Comparison of ENCODE assay signal across 12 cellular contexts in the genomic region with DNA sequence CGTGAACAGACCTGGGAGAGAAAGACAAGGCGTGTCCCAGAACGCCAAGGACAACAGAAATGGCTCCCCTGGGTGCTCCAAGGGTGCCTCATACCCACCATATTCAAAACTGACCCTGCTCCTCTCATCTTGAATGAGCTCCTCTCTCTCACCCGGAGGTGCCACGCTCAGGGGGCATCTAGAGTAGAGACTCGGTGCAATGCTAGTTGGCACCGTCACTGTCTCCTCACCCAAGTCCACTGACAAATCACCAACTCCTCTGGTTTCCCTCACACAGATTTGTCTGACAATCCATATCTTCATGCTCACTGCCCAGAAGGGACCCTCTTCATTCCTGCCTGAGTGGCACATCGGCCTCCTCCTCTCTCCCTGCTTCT. TPM values are rescaled to one million over a fixed set of nuclear protein-coding genes. Genes with fewer than 3 reads are reported as not detected.
A peak's percentile ranks its signal among the peaks of the same experiment; 100 is the strongest.
DNase-seq lines count a peak whose midpoint lies in the region; ATAC-seq and TF ChIP-seq lines count a peak whose summit lies in the region.
"Had no signal": no experiment of that assay in that cellular context is flagged by ENCODE, and none has a peak within 500 bp of the region (broad histone marks: within the 10 kb centered on the region; RNA-seq: fewer than 3 reads in every experiment).

No MANE protein-coding gene starts in this region.

- H3K27me3 Mint-ChIP-seq in activated naive CD4-positive, alpha-beta T cell treated with anti-CD3 and anti-CD28 coated beads, Interleukin-2, amount 10 ng/mL, durations not matched to agents 7 days and 5 days, result peaks cover 61% of the 10 kb centered on the region
- peaks cover 4% of the 10 kb centered on the region for H3K27me3 Mint-ChIP-seq in activated CD8-positive, alpha-beta T cell treated with anti-CD3 and anti-CD28 coated beads, Interleukin-2, amount 10 ng/mL, durations not matched to agents 7 days and 5 days (ENCODE audit: low read depth)

- no peaks in the 10 kb centered on the region for H3K79me2 ChIP-seq in trophoblast cell (ENCODE audit: control insufficient read depth, insufficient read depth, low read length, poor library complexity)

- H4K8ac ChIP-seq in trophoblast cell (ENCODE audit: low read depth, low read length), result no peak overlapping the region

- peak overlapping the region; percentile 97 for H3K27ac Mint-ChIP-seq in activated naive CD4-positive, alpha-beta T cell treated with anti-CD3 and anti-CD28 coated beads, Interleukin-2, amount 10 ng/mL, durations not matched to agents 7 days and 5 days
- H3K27ac Mint-ChIP-seq in activated CD8-positive, alpha-beta T cell treated with anti-CD3 and anti-CD28 coated beads, Interleukin-2, amount 10 ng/mL, durations not matched to agents 7 days and 5 days, result peak overlapping the region; percentile 99

- WGBS in trophoblast cell (ENCODE audit: extremely low coverage, insufficient coverage, insufficient read length), result no CpG with 5 or more reads among the region's 8 CpGs
- WGBS in prostate gland, result 90% methylated on average over 8 of the region's 8 CpGs

- peaks cover 38% of the 10 kb centered on the region for H3K4me1 Mint-ChIP-seq in activated naive CD4-positive, alpha-beta T cell treated with anti-CD3 and anti-CD28 coated beads, Interleukin-2, amount 10 ng/mL, durations not matched to agents 7 days and 5 days
- H3K4me1 Mint-ChIP-seq in activated CD8-positive, alpha-beta T cell treated with anti-CD3 and anti-CD28 coated beads, Interleukin-2, amount 10 ng/mL, durations not matched to agents 7 days and 5 days (ENCODE audit: low read depth), result peaks cover 34% of the 10 kb centered on the region

- CTCF ChIA-PET in activated naive CD4-positive, alpha-beta T cell treated with anti-CD3 and anti-CD28 coated beads, Interleukin-2, amount 10 ng/mL, durations not matched to agents 7 days and 5 days (lab: Charles Lee), result no interaction called here
- CTCF ChIA-PET in activated CD8-positive, alpha-beta T cell treated with anti-CD3 and anti-CD28 coated beads, Interleukin-2, amount 10 ng/mL, durations not matched to agents 7 days and 5 days (lab: Charles Lee), result no interaction called here

- no peak overlapping the region for H2BK120ac ChIP-seq in trophoblast cell (ENCODE audit: insufficient read depth, low read length, poor library complexity)

- POLR2A ChIA-PET in activated CD8-positive, alpha-beta T cell treated with anti-CD3 and anti-CD28 coated beads, Interleukin-2, amount 10 ng/mL, durations not matched to agents 7 days and 5 days (lab: Charles Lee), result interaction anchor here (0.6 to 1.1 kb wide), 3 partner anchors 21 to 1357 kb away, joined by 3 read pairs; no protein-coding TSS in a partner anchor

- no peak overlapping the region for H3K4ac ChIP-seq in trophoblast cell (ENCODE audit: low read depth, low read length)

- H3K4me1 ChIP-seq in trophoblast cell (ENCODE audit: control insufficient read depth in 1 of 2, insufficient read depth in 2 of 2, low read length in 2 of 2), result peaks cover 0 to 16% of the 10 kb centered on the region in 2 experiments
- H3K4me1 ChIP-seq in prostate gland (replicated peaks), result no peaks in the 10 kb centered on the region

- H3K27ac ChIP-seq in temporal lobe (ENCODE audit: low read depth, low read length) (peak overlapping the region; percentile 64), trophoblast cell (ENCODE audit: low read depth, low read length) (no peak overlapping the region), prostate gland (no peak overlapping the region)
- H3K27ac ChIP-seq: neutrophil had no signal

- no peak overlapping the region for H3K4me2 ChIP-seq in trophoblast cell (ENCODE audit: low read length)

- H3K36me3 Mint-ChIP-seq in activated naive CD4-positive, alpha-beta T cell treated with anti-CD3 and anti-CD28 coated beads, Interleukin-2, amount 10 ng/mL, durations not matched to agents 7 days and 5 days, result peaks cover 14% of the 10 kb centered on the region
- H3K36me3 Mint-ChIP-seq in activated CD8-positive, alpha-beta T cell treated with anti-CD3 and anti-CD28 coated beads, Interleukin-2, amount 10 ng/mL, durations not matched to agents 7 days and 5 days (ENCODE audit: low read depth), result peaks cover 11% of the 10 kb centered on the region

- no peak overlapping the region for H3K14ac ChIP-seq in trophoblast cell (ENCODE audit: low read length)

- H3K9me3 ChIP-seq in trophoblast cell (ENCODE audit: insufficient read depth, low read depth, low read length) (peaks cover 3% of the 10 kb centered on the region), prostate gland (no peaks in the 10 kb centered on the region)
- H3K9me3 ChIP-seq: body of pancreas, neutrophil had no signal

- H3K4me3 Mint-ChIP-seq in activated naive CD4-positive, alpha-beta T cell treated with anti-CD3 and anti-CD28 coated beads, Interleukin-2, amount 10 ng/mL, durations not matched to agents 7 days and 5 days, result no peak overlapping the region
- peak overlapping the region; percentile 50 for H3K4me3 Mint-ChIP-seq in activated CD8-positive, alpha-beta T cell treated with anti-CD3 and anti-CD28 coated beads, Interleukin-2, amount 10 ng/mL, durations not matched to agents 7 days and 5 days

- H4K12ac ChIP-seq in trophoblast cell (ENCODE audit: low read depth, low read length), result no peak overlapping the region

- no peak overlapping the region for H2BK5ac ChIP-seq in trophoblast cell (ENCODE audit: low read depth, low read length, poor library complexity)

- ATAC-seq in activated CD8-positive, alpha-beta T cell treated with anti-CD3 and anti-CD28 coated beads, Interleukin-2, amount 10 ng/mL, durations not matched to agents 7 days and 5 days, result no peak
- ATAC-seq in left lobe of liver, result no peak
- ATAC-seq: body of pancreas had no signal

- no peaks in the 10 kb centered on the region for H3K27me3 ChIP-seq in trophoblast cell (ENCODE audit: insufficient read depth, low read length)
- no peaks in the 10 kb centered on the region for H3K27me3 ChIP-seq in prostate gland (replicated peaks; ENCODE audit: insufficient read depth)
- H3K27me3 ChIP-seq: body of pancreas, neutrophil had no signal

- peaks cover 12% of the 10 kb centered on the region for H3K9me3 Mint-ChIP-seq in activated naive CD4-positive, alpha-beta T cell treated with anti-CD3 and anti-CD28 coated beads, Interleukin-2, amount 10 ng/mL, durations not matched to agents 7 days and 5 days
- no peaks in the 10 kb centered on the region for H3K9me3 Mint-ChIP-seq in activated CD8-positive, alpha-beta T cell treated with anti-CD3 and anti-CD28 coated beads, Interleukin-2, amount 10 ng/mL, durations not matched to agents 7 days and 5 days (ENCODE audit: insufficient read depth)

- no peak overlapping the region for H4K91ac ChIP-seq in trophoblast cell (ENCODE audit: low read depth, low read length)

- no peak overlapping the region for H3K18ac ChIP-seq in trophoblast cell (ENCODE audit: low read length)

- intact Hi-C loops in prostate gland (cut with DNase I), result no loop called here

- H3K4me3 ChIP-seq in trophoblast cell (ENCODE audit: low read depth, low read length) (no peak overlapping the region), prostate gland (no peak overlapping the region)
- H3K4me3 ChIP-seq: body of pancreas had no signal

- no peak for TF ChIP-seq CTCF in prostate gland (IDR thresholded peaks at IDR 0.05)

- H3K79me1 ChIP-seq in trophoblast cell (ENCODE audit: low read length), result no peaks in the 10 kb centered on the region

- H2AFZ ChIP-seq in trophoblast cell (ENCODE audit: insufficient read depth, low read length, poor library complexity), result no peak overlapping the region

- TF ChIP-seq POLR2A in prostate gland (IDR thresholded peaks at IDR 0.05), result no peak

- no peak overlapping the region for H3K9ac ChIP-seq in trophoblast cell (ENCODE audit: low read length)

- no peak for DNase-seq in activated naive CD4-positive, alpha-beta T cell treated with anti-CD3 and anti-CD28 coated beads, Interleukin-2, amount 10 ng/mL, durations not matched to agents 7 days and 5 days
- no peak for DNase-seq in activated naive CD4-positive, alpha-beta T cell (lab: John Stamatoyannopoulos, UW)
- no peak for DNase-seq in activated CD8-positive, alpha-beta T cell treated with anti-CD3 and anti-CD28 coated beads, Interleukin-2, amount 10 ng/mL, durations not matched to agents 7 days and 5 days
- DNase-seq in left lobe of liver (ENCODE audit: low spot score), result peak; percentile 26
- no peak for DNase-seq in trophoblast cell
- no peak for DNase-seq in prostate gland (ENCODE audit: low spot score)
- DNase-seq in DMS53 (lab: John Stamatoyannopoulos, UW), result no peak
- DNase-seq: NCI-H1417 treated with DMSO at 0.1 percent for 48 hours, NCI-H748 treated with DMSO at 0.1 percent for 48 hours had no signal

- no peak overlapping the region for H2AK5ac ChIP-seq in trophoblast cell (ENCODE audit: low read length)

- H3K23ac ChIP-seq in trophoblast cell (ENCODE audit: low read length), result no peak overlapping the region

- H2BK12ac ChIP-seq in trophoblast cell (ENCODE audit: low read length), result no peak overlapping the region

- H3K36me3 ChIP-seq in trophoblast cell (ENCODE audit: control insufficient read depth in 1 of 2, insufficient read depth in 2 of 2, low read length in 2 of 2) (no peaks in the 10 kb centered on the region), prostate gland (no peaks in the 10 kb centered on the region)
- H3K36me3 ChIP-seq: neutrophil had no signal

RNA-seq across cellular contexts. Expression of a gene that starts 5.0 kb away (rescaled TPM):
- not detected for total RNA-seq in activated CD8-positive, alpha-beta T cell treated with anti-CD3 and anti-CD28 coated beads, Interleukin-2, amount 10 ng/mL, durations not matched to agents 7 days and 5 days
- 0.45 TPM for total RNA-seq in left lobe of liver
- 0.49 TPM for total RNA-seq in temporal lobe
- polyA plus RNA-seq in trophoblast cell (2013), result 2.3 and 2.5 TPM in 2 replicates
- total RNA-seq in prostate gland, result 10 to 100 TPM; 18.3 to 29.9 TPM

RNA-seq across cellular contexts. Expression of a gene that starts 10.6 kb away (rescaled TPM):
- not detected for total RNA-seq in activated CD8-positive, alpha-beta T cell treated with anti-CD3 and anti-CD28 coated beads, Interleukin-2, amount 10 ng/mL, durations not matched to agents 7 days and 5 days
- total RNA-seq in left lobe of liver (2.6 TPM), temporal lobe (not detected), prostate gland (10 to 100 TPM in 1 of 2 donors, 1 to 10 TPM in 1; 5.5 to 21.7 TPM)
- polyA plus RNA-seq in trophoblast cell (2013), result 5.9 and 6.1 TPM in 2 replicates

RNA-seq across cellular contexts. Expression of a gene that starts 26.0 kb away (rescaled TPM):
- 1 to 10 TPM in 1 of 2 experiments, under 1 TPM in 1; 0.53 to 1.3 TPM for total RNA-seq in activated CD8-positive, alpha-beta T cell treated with anti-CD3 and anti-CD28 coated beads, Interleukin-2, amount 10 ng/mL, durations not matched to agents 7 days and 5 days
- total RNA-seq in left lobe of liver (8.5 TPM), temporal lobe (9.6 TPM), prostate gland (10 to 100 TPM; 18.7 to 21.7 TPM)
- 0.04 and 0.05 TPM in 2 replicates for polyA plus RNA-seq in trophoblast cell (2013)

Comparison
In these comparisons a context has a peak if more than half of its experiments do, and no peak if none do; other contexts are left out.
1. RNA of a gene that starts 5.0 kb away (total RNA-seq): 18.3 to 29.9 TPM in prostate gland; 0.49 TPM in temporal lobe (single experiment), 0.45 TPM in left lobe of liver (single experiment) and not detected in activated CD8-positive, alpha-beta T cell treated with anti-CD3 and anti-CD28 coated beads, Interleukin-2, amount 10 ng/mL, durations not matched to agents 7 days and 5 days; every median in the first group is over 10 times any median in the second.